Comparison of ENCODE assay signal across 10 cellular contexts in the genomic region with DNA sequence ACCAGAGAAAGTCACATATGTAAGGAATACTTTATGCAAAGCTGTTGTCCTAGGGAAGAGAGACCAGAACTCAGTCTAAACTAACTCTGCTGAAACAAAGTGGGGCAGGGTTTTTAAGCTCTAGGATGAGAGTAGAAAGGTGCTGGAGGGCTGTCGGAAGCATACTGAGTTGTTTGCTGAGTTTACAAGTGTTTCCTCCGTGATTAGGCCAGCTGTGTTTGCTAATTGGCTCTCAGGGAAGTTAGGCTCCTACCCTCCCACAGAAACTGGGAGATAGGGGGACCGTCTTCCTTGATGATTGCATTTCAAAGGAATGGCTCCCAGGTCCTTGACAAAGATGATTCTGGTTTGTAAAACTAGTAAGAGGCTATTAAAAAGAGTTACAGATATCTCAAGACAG. TPM values are rescaled to one million over a fixed set of nuclear protein-coding genes. Genes with fewer than 3 reads are reported as not detected.
DNase-seq lines count a peak whose midpoint lies in the region; ATAC-seq and TF ChIP-seq lines count a peak whose summit lies in the region.
"Had no signal": no experiment of that assay in that cellular context is flagged by ENCODE, and none has a peak within 500 bp of the region (broad histone marks: within the 10 kb centered on the region; RNA-seq: fewer than 3 reads in every experiment).

No MANE protein-coding gene starts in this region.

- H3K36me3 Mint-ChIP-seq in GM23338 (ENCODE audit: low read depth) (no peaks in the 10 kb centered on the region), glutamatergic neuron (ENCODE audit: unreplicated experiment) (no peaks in the 10 kb centered on the region)

- H3K4me3 Mint-ChIP-seq in GM23338 (peak overlapping the region; percentile 89), glutamatergic neuron (ENCODE audit: unreplicated experiment) (no peak overlapping the region)

- peaks cover 48% of the 10 kb centered on the region for H3K27me3 Mint-ChIP-seq in GM23338 (ENCODE audit: insufficient read depth, low read depth, poor library complexity)
- H3K27me3 Mint-ChIP-seq in glutamatergic neuron (ENCODE audit: unreplicated experiment), result peaks cover 6% of the 10 kb centered on the region

- peaks cover 41% of the 10 kb centered on the region for H3K27me3 ChIP-seq in GM23338 (ENCODE audit: insufficient read depth)
- H3K27me3 ChIP-seq in testis, result no peaks in the 10 kb centered on the region

- WGBS in testis, 2 donors, result 45 to 57% methylated on average over 3 of the region's 3 CpGs

- no peaks in the 10 kb centered on the region for H3K9me2 ChIP-seq in GM23338 (ENCODE audit: insufficient read depth)

- no peaks in the 10 kb centered on the region for H3F3A ChIP-seq in GM23338 (replicated peaks; ENCODE audit: low read depth)

- H3K4me2 ChIP-seq in GM23338, result peak overlapping the region; percentile 84

- no peak overlapping the region for H3K27ac Mint-ChIP-seq in GM23338
- no peak overlapping the region for H3K27ac Mint-ChIP-seq in glutamatergic neuron (ENCODE audit: unreplicated experiment)

- TF ChIP-seq CTCF in AG10803 (conservative IDR thresholded peaks at IDR 0.05; ENCODE audit: low read length) (no peak), GM23338 (conservative IDR thresholded peaks at IDR 0.05; ENCODE audit: low read depth in 2 of 2) (no peak), WI38 (IDR thresholded peaks at IDR 0.05; ENCODE audit: low read depth, low read length) (no peak), testis (IDR thresholded peaks at IDR 0.05) (no peak), glutamatergic neuron (IDR thresholded peaks at IDR 0.05; ENCODE audit: partially characterized antibody, unreplicated experiment) (no peak)

- peak; percentile 9 for ATAC-seq in GM23338
- no peak for ATAC-seq in HG03521 (IDR thresholded peaks at IDR 0.05; ENCODE audit: unreplicated experiment)

- no peaks in the 10 kb centered on the region for H3K9me3 ChIP-seq in testis

- H3K4me1 Mint-ChIP-seq in GM23338, result peaks cover 20% of the 10 kb centered on the region
- no peaks in the 10 kb centered on the region for H3K4me1 Mint-ChIP-seq in glutamatergic neuron (ENCODE audit: low read depth, unreplicated experiment)

- H3K36me3 ChIP-seq in GM23338 (ENCODE audit: insufficient read depth) (no peaks in the 10 kb centered on the region), testis (ENCODE audit: low read depth, missing control alignments) (no peaks in the 10 kb centered on the region)

- H3K27ac ChIP-seq in GM23338 (ENCODE audit: low read depth) (no peak overlapping the region), testis (no peak overlapping the region)

- peak; percentile 2 for DNase-seq in AG10803 (ENCODE audit: low read depth)
- DNase-seq in GM23338 (ENCODE audit: low spot score), result peak; percentile 43
- DNase-seq in iPS-NIHi7 (ENCODE audit: extremely low spot score), result peak; percentile 25
- no peak for DNase-seq in globus pallidus (ENCODE audit: low spot score)
- no peak for DNase-seq in testis
- DNase-seq in glutamatergic neuron, result no peak

- H3K4me1 ChIP-seq in GM23338 (ENCODE audit: insufficient read depth) (peaks cover 12% of the 10 kb centered on the region), testis (peaks cover 4% of the 10 kb centered on the region)

- H2AFZ ChIP-seq in GM23338, result no peak overlapping the region

- intact Hi-C loops in testis (cut with DNase I; ENCODE audit: low total_unique reads), result loop anchor here (10.0 kb wide), 1 partner anchor 148 kb away; the partner anchor contains the start of genes DNAH3 and LDAF1

- H4K20me1 ChIP-seq in GM23338 (replicated peaks; ENCODE audit: insufficient read depth), result 0 out of 2 replicates have a peak, but pooled peaks cover 10% of the 10 kb centered on the region

- no peak for TF ChIP-seq POLR2A in testis (IDR thresholded peaks at IDR 0.05)

- H3K79me2 ChIP-seq in GM23338 (replicated peaks; ENCODE audit: insufficient read depth), result no peaks in the 10 kb centered on the region

- H3K9me3 Mint-ChIP-seq in GM23338 (no peaks in the 10 kb centered on the region; the same call in 2 of the 3 replicates), glutamatergic neuron (ENCODE audit: unreplicated experiment) (peaks cover 2% of the 10 kb centered on the region)

- H3K4me3 ChIP-seq in AG10803 (ENCODE audit: low read length), result peak overlapping the region; percentile 29
- H3K4me3 ChIP-seq in GM23338, result peak overlapping the region; percentile 78
- peak overlapping the region; percentile 77 for H3K4me3 ChIP-seq in WI38 (ENCODE audit: low read depth, low read length)
- H3K4me3 ChIP-seq in testis, result no peak overlapping the region

TF ChIP-seq in GM23338, 12 proteins besides CTCF, POLR2A, EP300 and RAD21:
- no peak for TF ChIP-seq ZNF331 (CRISPR knock-in tag; IDR thresholded peaks at IDR 0.05; ENCODE audit: low read depth)
- TF ChIP-seq, protein P1, sequence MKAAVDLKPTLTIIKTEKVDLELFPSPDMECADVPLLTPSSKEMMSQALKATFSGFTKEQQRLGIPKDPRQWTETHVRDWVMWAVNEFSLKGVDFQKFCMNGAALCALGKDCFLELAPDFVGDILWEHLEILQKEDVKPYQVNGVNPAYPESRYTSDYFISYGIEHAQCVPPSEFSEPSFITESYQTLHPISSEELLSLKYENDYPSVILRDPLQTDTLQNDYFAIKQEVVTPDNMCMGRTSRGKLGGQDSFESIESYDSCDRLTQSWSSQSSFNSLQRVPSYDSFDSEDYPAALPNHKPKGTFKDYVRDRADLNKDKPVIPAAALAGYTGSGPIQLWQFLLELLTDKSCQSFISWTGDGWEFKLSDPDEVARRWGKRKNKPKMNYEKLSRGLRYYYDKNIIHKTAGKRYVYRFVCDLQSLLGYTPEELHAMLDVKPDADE (IDR thresholded peaks at IDR 0.05), result no peak
- TF ChIP-seq ZNF462 (CRISPR knock-in tag; IDR thresholded peaks at IDR 0.05), result no peak
- no peak for TF ChIP-seq JUNB (IDR thresholded peaks at IDR 0.05; ENCODE audit: unreplicated experiment)
- no peak for TF ChIP-seq EZH2phosphoT487 (IDR thresholded peaks at IDR 0.05; ENCODE audit: unreplicated experiment)
- no peak for TF ChIP-seq CREB1 (CRISPR knock-in tag; IDR thresholded peaks at IDR 0.05; ENCODE audit: low read depth)
- TF ChIP-seq EZH2 (IDR thresholded peaks at IDR 0.05; ENCODE audit: low read depth, unreplicated experiment), result no peak
- no peak for TF ChIP-seq POLR2AphosphoS5 (IDR thresholded peaks at IDR 0.05; ENCODE audit: low read depth)
- TF ChIP-seq NANOG (IDR thresholded peaks at IDR 0.05; ENCODE audit: borderline replicate concordance), result no peak

RNA-seq across cellular contexts. Expression of gene CRYM, which starts 24.4 kb away (rescaled TPM):
- total RNA-seq in GM23338 (2014; rRNA removed; shearing (Covaris generic)), result 15.5 and 18.0 TPM in 2 replicates
- 15.2 and 17.6 TPM in 2 replicates for polyA plus RNA-seq in GM23338 (2016; fragmentation: Nextera tagmentation; extraction: Ambion mirVana)
- total RNA-seq in testis, result 10 to 100 TPM; 14.6 to 63.4 TPM
- polyA plus RNA-seq in testis (ENCODE audit: insufficient read depth, low read depth, low replicate concordance), result 11.1 TPM
- not detected for total RNA-seq in glutamatergic neuron (ENCODE audit: unreplicated experiment)
- total RNA-seq: activated CD8-positive, alpha-beta memory T cell treated with anti-CD3 and anti-CD28 coated beads for 36 hours; HT1080 had no signal

Comparison
In these comparisons a context has a peak if more than half of its experiments do, and no peak if none do; other contexts are left out.
1. DNase-seq: peak in AG10803 (single experiment), GM23338 (single experiment) and iPS-NIHi7 (single experiment); none in globus pallidus (single experiment), testis (single experiment) and glutamatergic neuron (single experiment).
2. H3K4me3 ChIP-seq: peak in AG10803 (single experiment), GM23338 (single experiment) and WI38 (single experiment); none in testis (0 of 2).
3. RNA of gene CRYM, which starts 24.4 kb away (total RNA-seq): 14.6 to 63.4 TPM in testis and 15.5 to 18.0 TPM in GM23338; not detected in glutamatergic neuron (single experiment); every median in the first group is over 10 times any median in the second.